In genomic region chr4:72312032-72312650, GRCh38 we compare ENCODE assay signal across 10 cellular contexts.
DNase-seq lines count a peak whose midpoint lies in the region; ATAC-seq, FAIRE-seq and TF ChIP-seq lines count a peak whose summit lies in the region.
"Had no signal": no experiment of that assay in that cellular context is flagged by ENCODE, and none has a peak within 500 bp of the region (broad histone marks: within the 10 kb centered on the region; RNA-seq: fewer than 3 reads in every experiment).

No MANE protein-coding gene starts in this region.

- no peak overlapping the region for H3K4me3 ChIP-seq in A673 (ENCODE audit: low read depth, low read length, poor library complexity, severe bottlenecking)

- H3K27ac ChIP-seq in A673 (ENCODE audit: low read depth, low read length, poor library complexity, severe bottlenecking) (no peak overlapping the region), epithelial cell of prostate (peak overlapping the region; percentile 81)
- H3K27ac ChIP-seq: C4-2B had no signal

- no peaks in the 10 kb centered on the region for H3K4me1 Mint-ChIP-seq in T-cell

- no peaks in the 10 kb centered on the region for H3K9me3 Mint-ChIP-seq in T-cell

- CTCF ChIA-PET in A673 (lab: Charles Lee): no interaction called here
- CTCF ChIA-PET in T-cell (lab: Charles Lee): interaction anchor here in 1 of 2 donors (0.7 to 1.1 kb wide), 3 partner anchors 8 to 14 kb away, joined by 3 to 5 read pairs (median 3); no protein-coding TSS in a partner anchor

- FAIRE-seq in D721Med (lab: Jason Lieb, UNC): no peak

- no peaks in the 10 kb centered on the region for H3K9me3 ChIP-seq in A673 (ENCODE audit: low read depth, low read length, poor library complexity, severe bottlenecking)

- H3K27ac Mint-ChIP-seq in T-cell: no peak overlapping the region

- H3K4me3 Mint-ChIP-seq in T-cell: no peak overlapping the region

- peak; percentile 45 for DNase-seq in A673 (ENCODE audit: low spot score)
- peak; percentile 82 for DNase-seq in M059J (ENCODE audit: low read depth)
- DNase-seq in epithelial cell of prostate (ENCODE audit: low read depth, low spot score): peak; percentile 67
- DNase-seq in midbrain (lab: John Stamatoyannopoulos, UW): peak; percentile 78
- DNase-seq in T-cell: no peak
- no peak for DNase-seq in 8988T
- DNase-seq in D721Med (ENCODE audit: insufficient read length, low spot score): no peak
- DNase-seq in activated naive CD4-positive, alpha-beta T cell treated with Interleukin-2 at 50 U/mL for 16 hours: no peak
- DNase-seq: MM.1S had no signal

- H3K27me3 Mint-ChIP-seq in T-cell: peaks cover 2 to 3% of the 10 kb centered on the region in 2 donors

- ATAC-seq in T-cell (replicated peaks in 1 of 4): no peak

- POLR2A ChIA-PET in A673 (lab: Charles Lee; ENCODE audit: low non-redundant PET) (no interaction called here), T-cell (lab: Charles Lee) (no interaction called here)

- no peaks in the 10 kb centered on the region for H3K4me1 ChIP-seq in A673 (ENCODE audit: insufficient read depth, low read length, poor library complexity, severe bottlenecking)

- TF ChIP-seq CTCF in A673 (conservative IDR thresholded peaks at IDR 0.05; ENCODE audit: low read depth, low read length) (no peak), D721Med (IDR thresholded peaks at IDR 0.05; ENCODE audit: insufficient read depth, missing control alignments) (no peak)

- no peaks in the 10 kb centered on the region for H3K36me3 Mint-ChIP-seq in T-cell

- H3K27me3 ChIP-seq in A673 (replicated peaks; ENCODE audit: insufficient read depth, low read depth, low read length, poor library complexity): no peaks in the 10 kb centered on the region

- no TSS peak for BruUV-seq in A673 (replicated peaks; lab: Mats Ljungman, UMichigan)

- intact Hi-C loops in A673 (cut with micrococcal nuclease; ENCODE audit: unreplicated experiment): no loop called here

- H3K36me3 ChIP-seq in A673 (ENCODE audit: insufficient read depth, low read length, poor library complexity, severe bottlenecking): no peaks in the 10 kb centered on the region

Comparison
In these comparisons a context has a peak if more than half of its experiments do, and no peak if none do; other contexts are left out.
1. DNase-seq: peak in A673 (single experiment), M059J (single experiment), epithelial cell of prostate (single experiment) and midbrain (single experiment); none in T-cell (0 of 34), 8988T (single experiment), D721Med (single experiment) and activated naive CD4-positive, alpha-beta T cell treated with Interleukin-2 at 50 U/mL for 16 hours (single experiment).